8 cellular contexts compared by ENCODE assay signal in the genomic region with DNA sequence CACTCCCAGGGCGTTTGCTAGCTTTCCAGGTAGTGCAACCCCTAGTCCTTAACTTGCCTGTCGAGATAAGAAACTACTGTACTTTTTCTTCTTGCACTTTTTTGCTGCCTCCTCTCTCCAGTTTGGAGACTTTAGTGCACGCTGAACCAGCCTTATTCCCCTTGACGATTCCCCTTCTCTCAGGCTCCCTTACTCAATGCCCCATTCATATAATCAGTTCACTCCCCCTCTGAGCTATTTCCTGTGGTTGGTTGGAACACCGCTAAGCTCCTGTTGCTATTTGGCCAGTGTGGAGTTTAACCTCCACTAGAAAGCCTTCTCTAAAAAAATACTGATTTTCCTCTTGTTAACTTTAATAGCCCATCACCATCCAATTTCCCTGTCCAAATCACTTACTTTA. TPM values are rescaled to one million over a fixed set of nuclear protein-coding genes. Genes with fewer than 3 reads are reported as not detected.
A peak's percentile ranks its signal among the peaks of the same experiment; 100 is the strongest.
DNase-seq lines count a peak whose midpoint lies in the region; ATAC-seq and TF ChIP-seq lines count a peak whose summit lies in the region.

No MANE protein-coding gene starts in this region.

- peak overlapping the region; percentile 84 for H3K23ac ChIP-seq in IMR-90 (ENCODE audit: low read depth, low read length)

- TF ChIP-seq RAD21 in IMR-90 (IDR thresholded peaks at IDR 0.05; ENCODE audit: low read length), result no peak

- peaks cover 3% of the 10 kb centered on the region; the same call in 1 of the 2 replicates for H3K9me1 ChIP-seq in IMR-90 (ENCODE audit: insufficient read depth, low read length)

- peak overlapping the region; percentile 78 for H3K4me3 ChIP-seq in DOHH2 (ENCODE audit: low read length)
- peak overlapping the region; percentile 67 for H3K4me3 ChIP-seq in IMR-90 (ENCODE audit: insufficient read depth, low read depth, low read length)
- peak overlapping the region; percentile 86 to 92 for H3K4me3 ChIP-seq in duodenal mucosa (ENCODE audit: low read depth in 1 of 2, low read length in 2 of 2)
- H3K4me3 ChIP-seq in lower lobe of right lung, result peak overlapping the region; percentile 71
- peak overlapping the region; percentile 65 for H3K4me3 ChIP-seq in thymus (ENCODE audit: low read length)

- peak overlapping the region; percentile 29; the same call in 1 of the 2 replicates for H3K56ac ChIP-seq in IMR-90 (ENCODE audit: extremely low read depth, insufficient read depth, low read length)

- dilution Hi-C loops in IMR-90 (cut with HindIII; ENCODE audit: low sequenced_read_pairs, unreplicated experiment), result no loop called here

- CTCF ChIA-PET in IMR-90 (lab: Yijun Ruan, JAX), result no interaction called here

- peak overlapping the region; percentile 96 for H2AK9ac ChIP-seq in IMR-90 (replicated peaks; ENCODE audit: low read depth, low read length, poor library complexity)

- H2BK120ac ChIP-seq in IMR-90 (ENCODE audit: low read depth, low read length), result peak overlapping the region; percentile 12; the same call in 1 of the 2 replicates

- H3K4me1 ChIP-seq in DOHH2 (ENCODE audit: control insufficient read depth, low read length) (peaks cover 24% of the 10 kb centered on the region), IMR-90 (ENCODE audit: control insufficient read depth, insufficient read depth, low read length) (peaks cover 2% of the 10 kb centered on the region; the same call in 1 of the 2 replicates), duodenal mucosa (ENCODE audit: control insufficient read depth in 1 of 2, insufficient read depth in 2 of 2, low read length in 2 of 2) (peaks cover 18 to 20% of the 10 kb centered on the region in 2 donors), lower lobe of right lung (peaks cover 52% of the 10 kb centered on the region), thymus (ENCODE audit: control insufficient read depth, insufficient read depth, low read length) (peaks cover 11% of the 10 kb centered on the region)

- peak overlapping the region; percentile 16; the same call in 1 of the 3 replicates for H2BK15ac ChIP-seq in IMR-90 (ENCODE audit: low read depth, low read length)

- H3K27me3 ChIP-seq in DOHH2 (ENCODE audit: control insufficient read depth, low read length), result no peaks in the 10 kb centered on the region
- H3K27me3 ChIP-seq in IMR-90 (ENCODE audit: control insufficient read depth, insufficient read depth, low read length), result no peaks in the 10 kb centered on the region
- no peaks in the 10 kb centered on the region for H3K27me3 ChIP-seq in duodenal mucosa (ENCODE audit: control insufficient read depth in 1 of 2, insufficient read depth in 2 of 2, low read length in 2 of 2)
- no peaks in the 10 kb centered on the region for H3K27me3 ChIP-seq in lower lobe of right lung (ENCODE audit: low read depth)
- no peaks in the 10 kb centered on the region for H3K27me3 ChIP-seq in thymus (ENCODE audit: control insufficient read depth, insufficient read depth)

- H3K9me3 ChIP-seq in DOHH2 (ENCODE audit: control insufficient read depth, insufficient read depth, low read length), result no peaks in the 10 kb centered on the region
- no peaks in the 10 kb centered on the region for H3K9me3 ChIP-seq in IMR-90 (ENCODE audit: control insufficient read depth, insufficient read depth, low read length)
- H3K9me3 ChIP-seq in duodenal mucosa (ENCODE audit: control insufficient read depth in 1 of 2, low read length in 2 of 2), result no peaks in the 10 kb centered on the region
- H3K9me3 ChIP-seq in lower lobe of right lung, result no peaks in the 10 kb centered on the region
- H3K9me3 ChIP-seq in thymus (ENCODE audit: control insufficient read depth), result no peaks in the 10 kb centered on the region

- peak overlapping the region; percentile 88 for H3K4ac ChIP-seq in IMR-90 (ENCODE audit: low read depth, low read length)

- peak overlapping the region; percentile 90 to 93; a peak in 3 of 4 replicates for H4K8ac ChIP-seq in IMR-90 (ENCODE audit: low read depth in 2 of 2, low read length in 2 of 2)

- WGBS in IMR-90 (ENCODE audit: extremely low coverage in 2 of 2, insufficient read length in 1 of 2), 2 experiments, result 0% methylated on average over 2 of the region's 5 CpGs; no CpG with 5 or more reads in 1 of the 2 experiments
- WGBS in thymus, result under 1% methylated on average over 5 of the region's 5 CpGs

- H3K18ac ChIP-seq in IMR-90 (ENCODE audit: low read depth, low read length), result 0 out of 2 replicates have a peak overlapping the region, but pooled peaks have one; percentile 3

- H3K4me2 ChIP-seq in DOHH2 (ENCODE audit: low read length) (peak overlapping the region; percentile 96), IMR-90 (ENCODE audit: low read depth, low read length) (peak overlapping the region; percentile 98)

- H3K14ac ChIP-seq in IMR-90 (replicated peaks; ENCODE audit: low read depth, low read length), result peak overlapping the region; percentile 78

- H4K20me1 ChIP-seq in DOHH2 (ENCODE audit: control insufficient read depth, insufficient read depth, low read depth, low read length) (no peaks in the 10 kb centered on the region), IMR-90 (ENCODE audit: insufficient read depth, low read length) (peaks cover 4% of the 10 kb centered on the region; the same call in 1 of the 2 replicates)

- H3K9ac ChIP-seq in IMR-90 (ENCODE audit: low read depth, low read length) (peak overlapping the region; percentile 75), duodenal mucosa (ENCODE audit: low read depth in 1 of 2, low read length in 2 of 2) (peak overlapping the region; percentile 83 to 87)

- peaks cover 7 to 38% of the 10 kb centered on the region in 2 experiments; a peak in 3 of 4 replicates for H3K79me1 ChIP-seq in IMR-90 (ENCODE audit: low read depth in 1 of 2, low read length in 2 of 2)

- peak overlapping the region; percentile 2; the same call in 1 of the 2 replicates for H4K5ac ChIP-seq in IMR-90 (ENCODE audit: low read depth, low read length)

- H3K36me3 ChIP-seq in DOHH2 (ENCODE audit: control insufficient read depth, low read length), result no peaks in the 10 kb centered on the region
- H3K36me3 ChIP-seq in IMR-90 (ENCODE audit: control insufficient read depth, insufficient read depth, low read length), result no peaks in the 10 kb centered on the region
- H3K36me3 ChIP-seq in duodenal mucosa (ENCODE audit: control insufficient read depth in 1 of 2, insufficient read depth in 2 of 2, low read length in 2 of 2), result peaks cover 0 to 6% of the 10 kb centered on the region in 2 donors
- H3K36me3 ChIP-seq in lower lobe of right lung, result no peaks in the 10 kb centered on the region
- H3K36me3 ChIP-seq in thymus (ENCODE audit: control insufficient read depth, insufficient read depth), result no peaks in the 10 kb centered on the region

- H2AFZ ChIP-seq in IMR-90 (replicated peaks; ENCODE audit: low read length, poor library complexity), result peak overlapping the region; percentile 97

- TF ChIP-seq POLR2A in IMR-90 (IDR thresholded peaks at IDR 0.05; ENCODE audit: low read depth, low read length), result no peak

- peak; percentile 34 for ATAC-seq in IMR-90 (ENCODE audit: low read depth)
- peak; percentile 39 to 63 for ATAC-seq in lower lobe of right lung

- no peak overlapping the region for H2BK20ac ChIP-seq in IMR-90 (ENCODE audit: low read depth, low read length)

- H3K27ac ChIP-seq in DOHH2 (ENCODE audit: low read depth, low read length) (peak overlapping the region; percentile 63), IMR-90 (ENCODE audit: insufficient read depth, low read length) (peak overlapping the region; percentile 79), duodenal mucosa (ENCODE audit: low read depth, low read length) (peak overlapping the region; percentile 90), lower lobe of right lung (peak overlapping the region; percentile 85), thymus (ENCODE audit: low read depth) (peak overlapping the region; percentile 86)

- H3K79me2 ChIP-seq in DOHH2 (ENCODE audit: control insufficient read depth, low read length), result peaks cover 8% of the 10 kb centered on the region

- DNase-seq in IMR-90 (peak; percentile 80), SK-N-DZ (ENCODE audit: low spot score) (peak; percentile 26), lower lobe of right lung (no peak), COLO668 (lab: John Stamatoyannopoulos, UW; ENCODE audit: unreplicated experiment) (no peak)
- no peak for DNase-seq in activated CD8-positive, alpha-beta memory T cell treated with anti-CD3 and anti-CD28 coated beads, Interleukin-2, amount 50 U/mL, for 48 hours

- no TSS peak for BruUV-seq in IMR-90 (replicated peaks; lab: Mats Ljungman, UMichigan)

- TF ChIP-seq CTCF in DOHH2 (IDR thresholded peaks at IDR 0.05; ENCODE audit: low read depth, low read length, poor library complexity, severe bottlenecking), result no peak
- TF ChIP-seq CTCF in IMR-90 (conservative IDR thresholded peaks at IDR 0.05; ENCODE audit: low read depth, low read length), result no peak
- TF ChIP-seq CTCF in lower lobe of right lung (IDR thresholded peaks at IDR 0.05), result no peak

- H3F3A ChIP-seq in DOHH2 (ENCODE audit: control insufficient read depth, insufficient read depth), result peaks cover 6% of the 10 kb centered on the region; the same call in 1 of the 2 replicates

- in situ Hi-C loops in IMR-90 (cut with MboI; ENCODE audit: low sequenced_read_pairs), result no loop called here

- no peaks in the 10 kb centered on the region for H3K9me2 ChIP-seq in DOHH2 (replicated peaks; ENCODE audit: control insufficient read depth, low read length)

- intact Hi-C loops in IMR-90 (cut with micrococcal nuclease) (loop anchor here (5.0 kb wide), 1 partner anchor 50 kb away; a partner anchor contains a TSS), lower lobe of right lung (cut with DNase I) (no loop called here)

- POLR2A ChIA-PET in IMR-90 (lab: Charles Lee; ENCODE audit: unreplicated experiment), result no interaction called here

- peak overlapping the region; percentile 48 for H2AK5ac ChIP-seq in IMR-90 (ENCODE audit: low read depth, low read length)

- H4K91ac ChIP-seq in IMR-90 (ENCODE audit: insufficient read depth, low read depth, low read length), result 0 out of 2 replicates have a peak overlapping the region, but pooled peaks have one; percentile 27

- H2BK5ac ChIP-seq in IMR-90 (ENCODE audit: low read depth, low read length, poor library complexity, severe bottlenecking), result peak overlapping the region; percentile 82

TF ChIP-seq in IMR-90, 13 proteins besides CTCF, POLR2A, EP300 and RAD21 (continues in another document):
- TF ChIP-seq CHD1 (IDR thresholded peaks at IDR 0.05; ENCODE audit: low read depth, low read length), result no peak

RNA-seq across cellular contexts. Expression of a gene that starts 0.7 kb away (rescaled TPM):
- total RNA-seq in IMR-90 (2012; rRNA removed), result 19.0 and 32.5 TPM in 2 replicates
- polyA plus RNA-seq in IMR-90 (2012; rRNA removed), result 10.4 and 11.5 TPM in 2 replicates
- 3.6 and 3.7 TPM in 2 replicates for polyA plus RNA-seq in IMR-90 (2012; cell fraction: cytosol; rRNA removed)
- 1.3 and 5.0 TPM in 2 replicates for polyA plus RNA-seq in IMR-90 (2012; cell fraction: nucleus; rRNA removed; ENCODE audit: low replicate concordance)
- 22.8 and 22.9 TPM in 2 replicates for polyA plus RNA-seq in SK-N-DZ (2014; cell fraction: cytosol; rRNA removed)
- polyA plus RNA-seq in SK-N-DZ (2014; cell fraction: nucleus; rRNA removed), result 8.3 and 9.1 TPM in 2 replicates
- 46.3 TPM for total RNA-seq in lower lobe of right lung
- polyA plus RNA-seq in thymus, result 29.3 TPM

RNA-seq across cellular contexts. Expression of a gene that starts 49.7 kb away (rescaled TPM):
- 10.0 and 10.6 TPM in 2 replicates for total RNA-seq in IMR-90 (2012; rRNA removed)
- polyA plus RNA-seq in IMR-90 (2012; rRNA removed), result 4.2 and 4.7 TPM in 2 replicates
- 2.3 and 2.7 TPM in 2 replicates for polyA plus RNA-seq in IMR-90 (2012; cell fraction: cytosol; rRNA removed)
- polyA plus RNA-seq in IMR-90 (2012; cell fraction: nucleus; rRNA removed; ENCODE audit: low replicate concordance), result 2.7 and 4.1 TPM in 2 replicates
- polyA plus RNA-seq in SK-N-DZ (2014; cell fraction: cytosol; rRNA removed), result 6.5 and 7.5 TPM in 2 replicates
- 4.2 and 4.4 TPM in 2 replicates for polyA plus RNA-seq in SK-N-DZ (2014; cell fraction: nucleus; rRNA removed)
- total RNA-seq in lower lobe of right lung, result 44.0 TPM
- polyA plus RNA-seq in thymus, result 18.2 TPM

Comparison
In these comparisons a context has a peak if more than half of its experiments do, and no peak if none do; other contexts are left out.
1. DNase-seq: peak in IMR-90 (single experiment) and SK-N-DZ (single experiment); none in lower lobe of right lung (single experiment), COLO668 (single experiment) and activated CD8-positive, alpha-beta memory T cell treated with anti-CD3 and anti-CD28 coated beads, Interleukin-2, amount 50 U/mL, for 48 hours (single experiment).
2. Peak in every context shown above with its lines, with median percentiles within 50 percentile points of each other: H3K27ac ChIP-seq and H3K4me3 ChIP-seq.